ENCODE assay signal across 1 cellular context in genomic region chr1:153945795-153946621, GRCh38.
TF ChIP-seq lines count a peak whose summit lies in the region.

No MANE protein-coding gene starts in this region.

TF ChIP-seq in K562, 482 proteins besides CTCF, POLR2A, EP300 and RAD21 (continued from another document and continues in another):
- no peak for TF ChIP-seq ZNF407 (IDR thresholded peaks at IDR 0.05; ENCODE audit: low read depth)
- peak; percentile 51 for TF ChIP-seq FOSL1 (tag; conservative IDR thresholded peaks at IDR 0.05)
- TF ChIP-seq MTA2 (IDR thresholded peaks at IDR 0.05; ENCODE audit: low read depth), result no peak
- TF ChIP-seq ZNF395 (CRISPR knock-in tag; IDR thresholded peaks at IDR 0.05), result no peak
- no peak for TF ChIP-seq JUN (IDR thresholded peaks at IDR 0.05; ENCODE audit: borderline replicate concordance, low read depth, low read length)
- TF ChIP-seq JUN (CRISPR knock-in tag; IDR thresholded peaks at IDR 0.05; ENCODE audit: borderline replicate concordance), result peak; percentile 8; the same call in 1 of the 2 replicates
- TF ChIP-seq ARHGAP35 (IDR thresholded peaks at IDR 0.05; ENCODE audit: partially characterized antibody), result no peak
- peak; percentile 47 for TF ChIP-seq PKNOX1 (IDR thresholded peaks at IDR 0.05)
- no peak for TF ChIP-seq MBD2 (IDR thresholded peaks at IDR 0.05; ENCODE audit: borderline replicate concordance, low read depth)
- no peak for TF ChIP-seq U2AF1 (optimal IDR thresholded peaks at IDR 0.05; ENCODE audit: low read depth, low read length)
- peak; percentile 10 for TF ChIP-seq RBM22 (IDR thresholded peaks at IDR 0.05; ENCODE audit: low read depth, low read length, poor library complexity, severe bottlenecking)
- no peak for TF ChIP-seq ZNF23 (CRISPR knock-in tag; IDR thresholded peaks at IDR 0.05)
- TF ChIP-seq SUPT5H (IDR thresholded peaks at IDR 0.05), result peak; percentile 24
- TF ChIP-seq CREM (IDR thresholded peaks at IDR 0.05; ENCODE audit: low read depth), result peak; percentile 21; the same call in 1 of the 2 replicates
- TF ChIP-seq ZBTB2 (IDR thresholded peaks at IDR 0.05), result 0 out of 2 replicates have a peak, but pooled peaks have one; percentile 7
- peak; percentile 11; the same call in 1 of the 2 replicates for TF ChIP-seq CTBP1 (IDR thresholded peaks at IDR 0.05; ENCODE audit: borderline replicate concordance)
- TF ChIP-seq SMAD2 (IDR thresholded peaks at IDR 0.05; ENCODE audit: low read depth, low read length), result no peak
- TF ChIP-seq PTBP1 (IDR thresholded peaks at IDR 0.05; ENCODE audit: low read depth, low read length), result no peak
- TF ChIP-seq ZNF696 (CRISPR knock-in tag; conservative IDR thresholded peaks at IDR 0.05), result no peak
- TF ChIP-seq MEF2D (tag; conservative IDR thresholded peaks at IDR 0.05; ENCODE audit: low read depth), result no peak
- no peak for TF ChIP-seq EWSR1 (IDR thresholded peaks at IDR 0.05; ENCODE audit: borderline replicate concordance, low read depth, partially characterized antibody)
- no peak for TF ChIP-seq ESRRB (CRISPR knock-in tag; IDR thresholded peaks at IDR 0.05; ENCODE audit: borderline replicate concordance)
- TF ChIP-seq ZC3H4 (CRISPR knock-in tag; IDR thresholded peaks at IDR 0.05; ENCODE audit: borderline replicate concordance), result no peak
- TF ChIP-seq NFXL1 (CRISPR knock-in tag; IDR thresholded peaks at IDR 0.05), result no peak
- TF ChIP-seq MITF (IDR thresholded peaks at IDR 0.05), result peak; percentile 70
- no peak for TF ChIP-seq ZNF354B (CRISPR knock-in tag; IDR thresholded peaks at IDR 0.05)
- no peak for TF ChIP-seq SMARCA4 (IDR thresholded peaks at IDR 0.05)
- TF ChIP-seq ATF3 (IDR thresholded peaks at IDR 0.05), result no peak
- no peak for TF ChIP-seq ATF3 (CRISPR knock-in tag; conservative IDR thresholded peaks at IDR 0.05)
- TF ChIP-seq ZNF282 (CRISPR knock-in tag; IDR thresholded peaks at IDR 0.05), result no peak
- TF ChIP-seq GMEB1 (CRISPR knock-in tag; IDR thresholded peaks at IDR 0.05), result peak; percentile 51
- TF ChIP-seq ATF2 (CRISPR knock-in tag; IDR thresholded peaks at IDR 0.05), result no peak
- TF ChIP-seq MYC (IDR thresholded peaks at IDR 0.05; ENCODE audit: low read depth, low read length), result peak; percentile 64
- TF ChIP-seq MYC (CRISPR knock-in tag; IDR thresholded peaks at IDR 0.05; ENCODE audit: borderline replicate concordance, low read depth), result no peak; the same call in 1 of the 2 replicates
- TF ChIP-seq FOXM1 (IDR thresholded peaks at IDR 0.05; ENCODE audit: low read depth), result no peak
- TF ChIP-seq FOXM1 (CRISPR knock-in tag; IDR thresholded peaks at IDR 0.05; ENCODE audit: low read depth), result no peak
- no peak for TF ChIP-seq SMARCE1 (IDR thresholded peaks at IDR 0.05)
- peak; percentile 76 for TF ChIP-seq RBFOX2 (IDR thresholded peaks at IDR 0.05; ENCODE audit: low read depth, low read length)
- no peak for TF ChIP-seq ZNF41 (CRISPR knock-in tag; conservative IDR thresholded peaks at IDR 0.05)
- no peak for TF ChIP-seq ARID2 (IDR thresholded peaks at IDR 0.05)
- TF ChIP-seq ZBTB9 (CRISPR knock-in tag; IDR thresholded peaks at IDR 0.05), result no peak
- TF ChIP-seq SIRT6 (IDR thresholded peaks at IDR 0.05; ENCODE audit: low read depth, low read length), result no peak
- TF ChIP-seq MYBL2 (IDR thresholded peaks at IDR 0.05; ENCODE audit: low read depth), result no peak
- TF ChIP-seq MYBL2 (CRISPR knock-in tag; IDR thresholded peaks at IDR 0.05; ENCODE audit: borderline replicate concordance), result no peak
- TF ChIP-seq CREBBP (IDR thresholded peaks at IDR 0.05; ENCODE audit: low read depth, low read length), result no peak
- TF ChIP-seq DNMT1 (IDR thresholded peaks at IDR 0.05), result no peak
- TF ChIP-seq CXXC5 (CRISPR knock-in tag; IDR thresholded peaks at IDR 0.05), result no peak; the same call in 1 of the 2 replicates
- TF ChIP-seq HDAC6 (IDR thresholded peaks at IDR 0.05; ENCODE audit: low read depth, low read length), result no peak
- no peak for TF ChIP-seq PHTF2 (CRISPR knock-in tag; IDR thresholded peaks at IDR 0.05)
- no peak for TF ChIP-seq TARDBP (IDR thresholded peaks at IDR 0.05)
